ENCODE assay signal across 8 cellular contexts in genomic region chr18:50287441-50288347, GRCh38.
A peak's percentile ranks its signal among the peaks of the same experiment; 100 is the strongest.
DNase-seq lines count a peak whose midpoint lies in the region; ATAC-seq and FAIRE-seq lines count a peak whose summit lies in the region.

Gene CXXC1 (minus strand): TSS chr18:50287692. CDS start chr18:50287589, 103 bp downstream.

- H3K9me3 Mint-ChIP-seq in central memory CD8-positive, alpha-beta T cell: no peaks in the 10 kb centered on the region

- H3K27ac Mint-ChIP-seq in central memory CD8-positive, alpha-beta T cell (ENCODE audit: low read depth): peak within 1 kb of the TSS; percentile 93

- peak within 1 kb of the TSS; percentile 92 for H3K4me3 Mint-ChIP-seq in central memory CD8-positive, alpha-beta T cell

- DNase-seq in AML-193 (lab: John Stamatoyannopoulos, UW) (peak; percentile 97), NCI-H446 (lab: John Stamatoyannopoulos, UW) (peak; percentile 94 to 99)
- DNase-seq in activated CD4-positive, CD25-positive, alpha-beta regulatory T cell treated with anti-CD3 and anti-CD28 coated beads, Interleukin-2, amount 50 U/mL, for 16 hours (ENCODE audit: low read depth, low spot score): peak; percentile 96
- DNase-seq in central memory CD8-positive, alpha-beta T cell (ENCODE audit: low spot score in 2 of 2): peak; percentile 96 to 98
- DNase-seq in stimulated activated CD4-positive, alpha-beta T cell treated with anti-CD3 and anti-CD28 coated beads, Interleukin-12 subunit alpha, Interleukin-12 subunit beta, amount 100 ng/mL, for 4 hours: peak; percentile 95

- H3K4me1 Mint-ChIP-seq in central memory CD8-positive, alpha-beta T cell: peaks cover 35% of the 10 kb centered on the region

- H3K36me3 Mint-ChIP-seq in central memory CD8-positive, alpha-beta T cell (ENCODE audit: insufficient read depth): peaks cover 21% of the 10 kb centered on the region

- FAIRE-seq in islet of Langerhans (lab: Jason Lieb, UNC): peak; percentile 99

- no peaks in the 10 kb centered on the region for H3K27me3 Mint-ChIP-seq in central memory CD8-positive, alpha-beta T cell

- peak; percentile 93 for ATAC-seq in GM19035 (IDR thresholded peaks at IDR 0.05; ENCODE audit: unreplicated experiment)
- ATAC-seq in HG03354 (IDR thresholded peaks at IDR 0.05; ENCODE audit: poor library complexity, severe bottlenecking, unreplicated experiment): peak; percentile 89
- peak; percentile 90 for ATAC-seq in central memory CD8-positive, alpha-beta T cell (replicated peaks; ENCODE audit: extremely low read depth, poor library complexity, severe bottlenecking)

Comparison
In these comparisons a context has a peak if more than half of its experiments do, and no peak if none do; other contexts are left out.
1. Peak in every context shown above with its lines: DNase-seq and ATAC-seq.